ENCODE assay signal across 31 cellular contexts in genomic region chr3:186630950-186631624, GRCh38. TPM values are rescaled to one million over a fixed set of nuclear protein-coding genes. Genes with fewer than 3 reads are reported as not detected.
"Had no signal": no experiment of that assay in that cellular context is flagged by ENCODE, and none has a peak within 500 bp of the region (broad histone marks: within the 10 kb centered on the region; RNA-seq: fewer than 3 reads in every experiment).

No MANE protein-coding gene starts in this region.

- H3K4me3 ChIP-seq: lung, neural progenitor cell, ovary, right atrium auricular region, right lobe of liver, smooth muscle cell, tibial nerve, uterus had no signal

- H3K4me2 ChIP-seq: neural progenitor cell, smooth muscle cell had no signal

- H3K36me3 ChIP-seq: neural progenitor cell, ovary, right atrium auricular region, right lobe of liver, tibial nerve, uterus had no signal

- H3K27me3 ChIP-seq: neural progenitor cell, ovary, right atrium auricular region, right lobe of liver, tibial nerve, uterus had no signal

- H3K27ac ChIP-seq: neural progenitor cell, ovary, right atrium auricular region, tibial nerve, uterus had no signal

- H3K9me3 ChIP-seq: ovary, right atrium auricular region, right lobe of liver, tibial nerve, uterus had no signal

- ATAC-seq: natural killer cell; stimulated activated memory B cell treated with anti-CD40 and anti-IgM and Interleukin-4, amounts not matched to agents 10 μg/mL and 1 μg/mL and 100 μg/mL, for 72 hours; stimulated activated naive CD8-positive, alpha-beta T cell treated with anti-CD3 and anti-CD28 coated beads, Interleukin-15, amount 100 ng/mL, for 72 hours had no signal

- DNase-seq: islet precursor cell; mesendoderm; naive B cell; natural killer cell; nephron progenitor cell; ovary; right lobe of liver; stimulated activated CD4-positive, alpha-beta T cell treated with anti-CD3 and anti-CD28 coated beads, Interleukin-1b, Interleukin-23, amount 100 ng/mL, for 48 hours; stimulated activated CD4-positive, alpha-beta T cell treated with anti-CD3 and anti-CD28 coated beads, Interleukin-2, amount 100 ng/mL, for 48 hours; stimulated activated CD4-positive, alpha-beta T cell treated with anti-CD3 and anti-CD28 coated beads, Interleukin-4, amount 100 ng/mL, for 4 hours; stimulated activated CD8-positive, alpha-beta memory T cell treated with anti-CD3 and anti-CD28 coated beads, Interleukin-4, amount 100 ng/mL, for 48 hours; stimulated activated naive CD4-positive, alpha-beta T cell treated with Interleukin-2 at 50 U/mL for 16 hours; stimulated activated naive CD8-positive, alpha-beta T cell treated with anti-CD3 and anti-CD28 coated beads, Interleukin-15, amount 100 ng/mL, for 72 hours; substantia nigra; uterus had no signal

- H2AFZ ChIP-seq: neural progenitor cell had no signal

- H3K9ac ChIP-seq: neural progenitor cell had no signal

- H3K4me1 ChIP-seq: neural progenitor cell, right atrium auricular region, tibial nerve, uterus had no signal

RNA-seq across cellular contexts. Expression of gene FETUB, which starts 9.1 kb away (rescaled TPM):
- total RNA-seq: kidney epithelial cell, lung, mesothelial cell of epicardium, mononuclear cell, natural killer cell, omental fat pad, ovary, progenitor cell of endocrine pancreas, pulmonary artery endothelial cell, renal cortical epithelial cell, right atrium auricular region, skeletal muscle tissue, temporal lobe, tibial nerve, ureter, uterus had no signal
- polyA plus RNA-seq: lung, ovary, smooth muscle cell had no signal

RNA-seq across cellular contexts. Expression of gene AHSG, which starts 18.2 kb away (rescaled TPM):
- total RNA-seq: kidney epithelial cell, mesothelial cell of epicardium, mononuclear cell, natural killer cell, omental fat pad, pulmonary artery endothelial cell, renal cortical epithelial cell, right atrium auricular region, temporal lobe, tibial nerve, ureter, uterus had no signal
- polyA plus RNA-seq: ovary had no signal

RNA-seq across cellular contexts. Expression of gene HRG, which starts 34.7 kb away (rescaled TPM):
- total RNA-seq: mesothelial cell of epicardium, mononuclear cell, natural killer cell, omental fat pad, progenitor cell of endocrine pancreas, pulmonary artery endothelial cell, right atrium auricular region, skeletal muscle tissue, smooth muscle cell, temporal lobe, tibial nerve, ureter, uterus had no signal
- polyA plus RNA-seq: lung, ovary, smooth muscle cell had no signal
